ENCODE assay signal across 1 cellular context in genomic region chr6:35469711-35470662, GRCh38.
TF ChIP-seq lines count a peak whose summit lies in the region.

No MANE protein-coding gene starts in this region.

TF ChIP-seq in GM12878, 131 proteins besides CTCF, POLR2A, EP300 and RAD21:
- TF ChIP-seq POLR2AphosphoS2 (IDR thresholded peaks at IDR 0.05; ENCODE audit: low read depth, low read length) (0 out of 2 replicates have a peak, but pooled peaks have one; percentile 8), SIN3A (IDR thresholded peaks at IDR 0.05; ENCODE audit: low read depth, low read length) (0 out of 2 replicates have a peak, but pooled peaks have one; percentile 36), ZNF622 (IDR thresholded peaks at IDR 0.05) (no peak), RAD51 (IDR thresholded peaks at IDR 0.05) (peak; percentile 72), PRDM15 (CRISPR knock-in tag; IDR thresholded peaks at IDR 0.05) (no peak), BHLHE40 (IDR thresholded peaks at IDR 0.05; ENCODE audit: borderline replicate concordance in 1 of 2, low read depth in 2 of 2, low read length in 1 of 2) (peak in 1 of 2 experiments; percentile 60; a peak in 2 of 4 replicates), POLR2AphosphoS5 (IDR thresholded peaks at IDR 0.05; ENCODE audit: low read length) (peak; percentile 19), RB1 (IDR thresholded peaks at IDR 0.05; ENCODE audit: borderline replicate concordance) (no peak), USF1 (IDR thresholded peaks at IDR 0.05; ENCODE audit: borderline replicate concordance, extremely low read length, insufficient read depth, low read depth, low read length) (peak; percentile 35), SP1 (IDR thresholded peaks at IDR 0.05; ENCODE audit: low read depth, low read length) (no peak)
TF ChIP-seq in GM12878: peak in this region for 6.
